8 cellular contexts compared by ENCODE assay signal in genomic region chr19:23557381-23557780, GRCh38.
"Had no signal": no experiment of that assay in that cellular context is flagged by ENCODE, and none has a peak within 500 bp of the region (broad histone marks: within the 10 kb centered on the region; RNA-seq: fewer than 3 reads in every experiment).

No MANE protein-coding gene starts in this region.

- H3K4me3 Mint-ChIP-seq: GM23338, H9 had no signal

- H3K27ac ChIP-seq: GM23248 had no signal

- DNase-seq: GM23248, GOT3, H7, H9, HCEC 1CT had no signal

- H3K9ac ChIP-seq: GM23248 had no signal

- H3K4me2 ChIP-seq: GM23338 had no signal

- H2AFZ ChIP-seq: GM23248, GM23338 had no signal

- H3K27ac Mint-ChIP-seq: GM23338, H9 had no signal

- H3K4me1 Mint-ChIP-seq: GM23338, H9 had no signal

- H3K9me3 ChIP-seq: HAP-1 had no signal

- H3K36me3 ChIP-seq: HAP-1 had no signal

- H3K4me3 ChIP-seq: GM23248, GM23338, HAP-1 had no signal

- H3K4me1 ChIP-seq: HAP-1 had no signal

- ATAC-seq: GM23338, HCT116 had no signal
